ENCODE assay signal across 22 cellular contexts in genomic region chr9:79672891-79673290, GRCh38.
"Had no signal": no experiment of that assay in that cellular context is flagged by ENCODE, and none has a peak within 500 bp of the region (broad histone marks: within the 10 kb centered on the region; RNA-seq: fewer than 3 reads in every experiment).

No MANE protein-coding gene starts in this region.

- H3K4me1 ChIP-seq: colonic mucosa, parathyroid adenoma had no signal

- H3K36me3 ChIP-seq: colonic mucosa, esophagus squamous epithelium, thoracic aorta, upper lobe of right lung had no signal

- H3K27ac ChIP-seq: colonic mucosa, parathyroid adenoma, psoas muscle, thoracic aorta, upper lobe of right lung had no signal

- H2AFZ ChIP-seq: parathyroid adenoma had no signal

- H3K27me3 ChIP-seq: colonic mucosa, esophagus squamous epithelium, spleen, upper lobe of right lung had no signal

- H3K4me3 ChIP-seq: colonic mucosa, esophagus squamous epithelium, psoas muscle, thoracic aorta, upper lobe of right lung had no signal

- H3K27me3 Mint-ChIP-seq: activated B cell treated with CpG ODN at 0.5 μM for 24 hours; activated CD8-positive, alpha-beta T cell treated with anti-CD3 and anti-CD28 coated beads for 36 hours; activated naive CD4-positive, alpha-beta T cell treated with anti-CD3 and anti-CD28 coated beads, Interleukin-2, amount 50 U/mL, for 24 hours; naive B cell had no signal

- H3K9me3 Mint-ChIP-seq: activated B cell treated with CpG ODN at 0.5 μM for 24 hours; activated CD8-positive, alpha-beta T cell treated with anti-CD3 and anti-CD28 coated beads for 36 hours; activated naive CD4-positive, alpha-beta T cell treated with anti-CD3 and anti-CD28 coated beads, Interleukin-2, amount 50 U/mL, for 24 hours; activated T-helper 2 cell treated with anti-CD3 and anti-CD28 coated beads, Interferon-gamma antibody, Interleukin-2, Interleukin-4, amounts not matched to agents 10 μg/mL and 5 μg/mL and 100 μg/mL, durations not matched to agents 14 hours and 24 hours and 36 hours; naive B cell; neural crest cell; T-helper 2 cell treated with Interferon-gamma antibody and Interleukin-4, amounts not matched to agents 5 μg/mL and 100 μg/mL, for 36 hours had no signal

- DNase-seq: activated B cell treated with CpG ODN at 0.5 μM for 24 hours; activated CD4-positive, alpha-beta T cell treated with anti-CD3 and anti-CD28 coated beads, Interleukin-2, amount 50 U/mL, for 1 hour; activated CD8-positive, alpha-beta T cell treated with anti-CD3 and anti-CD28 coated beads for 36 hours; activated T-cell treated with anti-CD3 and anti-CD28 coated beads, Interleukin-2, amount 50 U/mL, for 48 hours; colonic mucosa; effector CD8-positive, alpha-beta T cell; esophagus squamous epithelium; left cardiac atrium; left ventricle myocardium superior; naive B cell; occipital lobe; psoas muscle; spleen; stimulated activated naive CD8-positive, alpha-beta T cell treated with anti-CD3 and anti-CD28 coated beads, Interleukin-15, Interleukin-2, amounts not matched to agents 100 U/mL and 50 U/mL, for 24 hours; T-helper 1 cell; upper lobe of right lung had no signal

- H3K9ac ChIP-seq: parathyroid adenoma had no signal

- H3K79me2 ChIP-seq: parathyroid adenoma had no signal

- H3K27ac Mint-ChIP-seq: activated B cell treated with CpG ODN at 0.5 μM for 24 hours; activated CD8-positive, alpha-beta T cell treated with anti-CD3 and anti-CD28 coated beads for 36 hours; activated naive CD4-positive, alpha-beta T cell treated with anti-CD3 and anti-CD28 coated beads, Interleukin-2, amount 50 U/mL, for 24 hours; activated T-helper 2 cell treated with anti-CD3 and anti-CD28 coated beads, Interferon-gamma antibody, Interleukin-2, Interleukin-4, amounts not matched to agents 10 μg/mL and 5 μg/mL and 100 μg/mL, durations not matched to agents 14 hours and 24 hours and 36 hours; T-helper 2 cell treated with Interferon-gamma antibody and Interleukin-4, amounts not matched to agents 5 μg/mL and 100 μg/mL, for 36 hours had no signal

- H3K4me3 Mint-ChIP-seq: activated B cell treated with CpG ODN at 0.5 μM for 24 hours; activated CD8-positive, alpha-beta T cell treated with anti-CD3 and anti-CD28 coated beads for 36 hours; activated naive CD4-positive, alpha-beta T cell treated with anti-CD3 and anti-CD28 coated beads, Interleukin-2, amount 50 U/mL, for 24 hours; neural crest cell; T-helper 2 cell treated with Interferon-gamma antibody and Interleukin-4, amounts not matched to agents 5 μg/mL and 100 μg/mL, for 36 hours had no signal

- H3K9me3 ChIP-seq: colonic mucosa, esophagus squamous epithelium, psoas muscle, spleen, thoracic aorta, upper lobe of right lung had no signal
